8 cellular contexts compared by ENCODE assay signal in genomic region chr4:70544279-70544870, GRCh38. TPM values are rescaled to one million over a fixed set of nuclear protein-coding genes. Genes with fewer than 3 reads are reported as not detected.
DNase-seq lines count a peak whose midpoint lies in the region; ATAC-seq, FAIRE-seq and TF ChIP-seq lines count a peak whose summit lies in the region.

No MANE protein-coding gene starts in this region.

- no peak for TF ChIP-seq POLR2A in GM12878 (IDR thresholded peaks at IDR 0.05; ENCODE audit: low read depth, low read length)

- no peaks in the 10 kb centered on the region for H3K4me1 Mint-ChIP-seq in progenitor cell of endocrine pancreas (ENCODE audit: low read depth)

- no peak overlapping the region for H3K4me3 Mint-ChIP-seq in progenitor cell of endocrine pancreas (ENCODE audit: low read depth)

- no peaks in the 10 kb centered on the region for H3K27me3 Mint-ChIP-seq in progenitor cell of endocrine pancreas

- H3K9me3 ChIP-seq in cardiac muscle cell (ENCODE audit: low read depth) (no peaks in the 10 kb centered on the region), right cardiac atrium (ENCODE audit: control insufficient read depth, low read length) (no peaks in the 10 kb centered on the region), GM12878 (replicated peaks; ENCODE audit: control insufficient read depth, insufficient read depth, low read length) (no peaks in the 10 kb centered on the region)

- no peaks in the 10 kb centered on the region for H3K36me3 Mint-ChIP-seq in progenitor cell of endocrine pancreas (ENCODE audit: insufficient read depth)

- H3K9ac ChIP-seq in GM12878 (ENCODE audit: control insufficient read depth, insufficient read depth, low read length): no peak overlapping the region

- no peak overlapping the region for H3K27ac ChIP-seq in cardiac muscle cell
- no peak overlapping the region for H3K27ac ChIP-seq in right cardiac atrium (ENCODE audit: low read length)
- H3K27ac ChIP-seq in GM12878 (ENCODE audit: control insufficient read depth, insufficient read depth): no peak overlapping the region

- no peak for TF ChIP-seq EP300 in GM12878 (IDR thresholded peaks at IDR 0.05; ENCODE audit: borderline replicate concordance in 1 of 2, control insufficient read depth in 1 of 2, low read depth in 2 of 2, low read length in 2 of 2)

- H3K27me3 ChIP-seq in cardiac muscle cell (no peaks in the 10 kb centered on the region), right cardiac atrium (ENCODE audit: control insufficient read depth, insufficient read depth) (no peaks in the 10 kb centered on the region), GM12878 (replicated peaks in 1 of 2; ENCODE audit: control insufficient read depth in 2 of 2, insufficient read depth in 2 of 2, low read length in 1 of 2) (peaks cover 0 to 2% of the 10 kb centered on the region in 2 experiments; a peak in 2 of 4 replicates)

- H3K36me3 ChIP-seq in cardiac muscle cell (no peaks in the 10 kb centered on the region), GM12878 (ENCODE audit: control insufficient read depth in 2 of 2, insufficient read depth in 2 of 2, low read length in 1 of 2) (no peaks in the 10 kb centered on the region)

- H3K4me2 ChIP-seq in GM12878 (ENCODE audit: control insufficient read depth, insufficient read depth): no peak overlapping the region

- RAD21 ChIA-PET in GM12878 (lab: Charles Lee; ENCODE audit: unreplicated experiment): no interaction called here

- TF ChIP-seq CTCF in cardiac muscle cell (IDR thresholded peaks at IDR 0.05; ENCODE audit: low read depth, low read length): peak; percentile 62
- peak; percentile 45 to 60 (median 59) for TF ChIP-seq CTCF in GM12878 (IDR thresholded peaks at IDR 0.05 in 2 of 3, conservative IDR thresholded peaks at IDR 0.05 in 1 of 3; ENCODE audit: control insufficient read depth in 2 of 3, extremely low read depth in 1 of 3, insufficient read depth in 1 of 3, low read depth in 3 of 3, low read length in 3 of 3)
- peak; percentile 74 for TF ChIP-seq CTCF in progenitor cell of endocrine pancreas (IDR thresholded peaks at IDR 0.05; ENCODE audit: unreplicated experiment)

- no peaks in the 10 kb centered on the region for H3K9me3 Mint-ChIP-seq in progenitor cell of endocrine pancreas (ENCODE audit: low read depth)

- H3K27ac Mint-ChIP-seq in progenitor cell of endocrine pancreas: no peak overlapping the region

- intact Hi-C loops in right cardiac atrium (cut with DNase I) (no loop called here), GM12878 (cut with micrococcal nuclease; ENCODE audit: unreplicated experiment) (no loop called here)

- no peak for FAIRE-seq in GM12878 (lab: Jason Lieb, UNC)

- no peaks in the 10 kb centered on the region for H3K79me2 ChIP-seq in GM12878 (ENCODE audit: control insufficient read depth, insufficient read depth, low read length)

- SMC1A ChIA-PET in GM12878 (lab: Charles Lee; ENCODE audit: uncharacterized antibody, unreplicated experiment): no interaction called here

- CTCF ChIA-PET in GM12878 (lab: Yijun Ruan, JAX): no interaction called here

- no peak for ATAC-seq in right cardiac atrium
- ATAC-seq in HG03442 (IDR thresholded peaks at IDR 0.05; ENCODE audit: unreplicated experiment): peak; percentile 72
- ATAC-seq in GM12878: peak; percentile 73

- no TSS peak for BruUV-seq in GM12878 (replicated peaks; lab: Mats Ljungman, UMichigan)

- H4K20me1 ChIP-seq in GM12878 (ENCODE audit: control insufficient read depth, insufficient read depth): no peaks in the 10 kb centered on the region

- H2AFZ ChIP-seq in GM12878 (ENCODE audit: control insufficient read depth, low read depth, low read length): no peak overlapping the region

- H3K4me1 ChIP-seq in cardiac muscle cell (ENCODE audit: low read depth) (no peaks in the 10 kb centered on the region), right cardiac atrium (ENCODE audit: control insufficient read depth, insufficient read depth, low read length) (no peaks in the 10 kb centered on the region), GM12878 (ENCODE audit: control insufficient read depth, insufficient read depth, low read length) (no peaks in the 10 kb centered on the region)

- TF ChIP-seq RAD21 in GM12878 (IDR thresholded peaks at IDR 0.05; ENCODE audit: insufficient read depth, low read depth, low read length): 0 out of 2 replicates have a peak, but pooled peaks have one; percentile 25

- in situ Hi-C loops in GM12878 (cut with MboI): no loop called here

- POLR2A ChIA-PET in GM12878 (lab: Charles Lee): no interaction called here

- H3K4me3 ChIP-seq in cardiac muscle cell: no peak overlapping the region
- no peak overlapping the region for H3K4me3 ChIP-seq in right cardiac atrium (ENCODE audit: low read length)
- H3K4me3 ChIP-seq in GM12878: no peak overlapping the region

- DNase-seq in cardiac muscle cell (ENCODE audit: low read depth in 1 of 2, low spot score in 1 of 2) (peak; percentile 24 to 46), right cardiac atrium (no peak), GM12878 (ENCODE audit: low read depth, low spot score) (no peak), progenitor cell of endocrine pancreas (ENCODE audit: low spot score, unreplicated experiment) (no peak), putamen (ENCODE audit: low spot score) (no peak), NCI-H187 (lab: John Stamatoyannopoulos, UW) (no peak)
- DNase-seq in stimulated activated CD4-positive, alpha-beta T cell treated with anti-CD3 and anti-CD28 coated beads, Interleukin-12 subunit alpha, Interleukin-12 subunit beta, amount 100 ng/mL, for 4 hours: no peak

TF ChIP-seq in GM12878, 131 proteins besides CTCF, POLR2A, EP300 and RAD21 (continues in another document):
- TF ChIP-seq SMC3 (IDR thresholded peaks at IDR 0.05; ENCODE audit: borderline replicate concordance, low read length) (peak; percentile 16; the same call in 1 of the 2 replicates), CREM (IDR thresholded peaks at IDR 0.05; ENCODE audit: low read depth) (no peak)
- TF ChIP-seq, protein P1, sequence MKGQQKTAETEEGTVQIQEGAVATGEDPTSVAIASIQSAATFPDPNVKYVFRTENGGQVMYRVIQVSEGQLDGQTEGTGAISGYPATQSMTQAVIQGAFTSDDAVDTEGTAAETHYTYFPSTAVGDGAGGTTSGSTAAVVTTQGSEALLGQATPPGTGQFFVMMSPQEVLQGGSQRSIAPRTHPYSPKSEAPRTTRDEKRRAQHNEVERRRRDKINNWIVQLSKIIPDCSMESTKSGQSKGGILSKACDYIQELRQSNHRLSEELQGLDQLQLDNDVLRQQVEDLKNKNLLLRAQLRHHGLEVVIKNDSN (IDR thresholded peaks at IDR 0.05; ENCODE audit: borderline replicate concordance, extremely low read length, insufficient read depth, low read depth, low read length): no peak

RNA-seq across cellular contexts. Expression of gene AMTN, which starts 26.0 kb away (rescaled TPM):
- not detected in 2 replicates for total RNA-seq in cardiac muscle cell
- polyA plus RNA-seq in cardiac muscle cell: 0.53 TPM in 1 of 2 replicates, not detected in the other
- total RNA-seq in right cardiac atrium: not detected
- not detected for polyA plus RNA-seq in right cardiac atrium
- total RNA-seq in GM12878 (2013; cell fraction: nucleolus; rRNA removed): not detected in 2 replicates
- total RNA-seq in GM12878 (2014; rRNA removed): not detected in 2 replicates
- not detected in 2 replicates for total RNA-seq in GM12878 (2014; rRNA removed; fragmentation: Illumina TruSeq; extraction: Trizol)
- total RNA-seq in GM12878 (2021): not detected in 2 replicates
- not detected for polyA plus RNA-seq in GM12878 (2011; ENCODE audit: low read depth)
- polyA plus RNA-seq in GM12878 (2011; rRNA removed): not detected in 2 replicates
- polyA plus RNA-seq in GM12878 (2011; cell fraction: cytosol; rRNA removed): not detected in 2 replicates
- polyA plus RNA-seq in GM12878 (2011; cell fraction: nucleus; rRNA removed): not detected in 2 replicates
- not detected in 2 replicates for polyA plus RNA-seq in GM12878 (2012)
- not detected in 2 replicates for polyA plus RNA-seq in GM12878 (2014; fragmentation: Illumina TruSeq; extraction: Trizol)
- polyA plus RNA-seq in GM12878 (2014; fragmentation: Nextera tagmentation; extraction: Ambion mirVana): not detected
- not detected in 2 replicates for polyA plus RNA-seq in GM12878 (2014; rRNA removed)
- not detected for polyA plus RNA-seq in GM12878 (2016; fragmentation: Nextera tagmentation; extraction: Ambion mirVana)
- not detected in 2 replicates for polyA minus RNA-seq in GM12878 (2011; rRNA and poly(A)+ RNA removed)
- not detected in 2 replicates for polyA minus RNA-seq in GM12878 (2011; cell fraction: cytosol; rRNA and poly(A)+ RNA removed)
- polyA minus RNA-seq in GM12878 (2011; cell fraction: nucleus; rRNA and poly(A)+ RNA removed): not detected in 2 replicates
- total RNA-seq in progenitor cell of endocrine pancreas: not detected in 2 replicates

RNA-seq across cellular contexts. Expression of gene AMBN, which starts 47.7 kb away (rescaled TPM):
- total RNA-seq in cardiac muscle cell (not detected in 2 replicates), right cardiac atrium (not detected), GM12878 (2014; rRNA removed) (not detected in 2 replicates), GM12878 (2014; rRNA removed; fragmentation: Illumina TruSeq; extraction: Trizol) (not detected in 2 replicates), GM12878 (2021) (not detected in 2 replicates), progenitor cell of endocrine pancreas (not detected in 2 replicates)
- polyA plus RNA-seq in cardiac muscle cell (not detected in 2 replicates), right cardiac atrium (not detected), GM12878 (2011; rRNA removed) (not detected in 2 replicates), GM12878 (2014; fragmentation: Illumina TruSeq; extraction: Trizol) (not detected in 2 replicates), GM12878 (2014; fragmentation: Nextera tagmentation; extraction: Ambion mirVana) (under 1 TPM in 1 of 2 experiments, not detected in 1; 0.18 TPM), GM12878 (2014; rRNA removed) (not detected in 2 replicates), GM12878 (2016; fragmentation: Nextera tagmentation; extraction: Ambion mirVana) (not detected)
- total RNA-seq in GM12878 (2013; cell fraction: nucleolus; rRNA removed): not detected in 2 replicates
- not detected for polyA plus RNA-seq in GM12878 (2011; ENCODE audit: low read depth)
- not detected in 2 replicates for polyA plus RNA-seq in GM12878 (2011; cell fraction: cytosol; rRNA removed)
- polyA plus RNA-seq in GM12878 (2011; cell fraction: nucleus; rRNA removed): not detected in 2 replicates
- polyA plus RNA-seq in GM12878 (2012): not detected in 2 replicates
- not detected in 2 replicates for polyA minus RNA-seq in GM12878 (2011; rRNA and poly(A)+ RNA removed)
- polyA minus RNA-seq in GM12878 (2011; cell fraction: cytosol; rRNA and poly(A)+ RNA removed): not detected in 2 replicates
- not detected in 2 replicates for polyA minus RNA-seq in GM12878 (2011; cell fraction: nucleus; rRNA and poly(A)+ RNA removed)

Comparison
In these comparisons a context has a peak if more than half of its experiments do, and no peak if none do; other contexts are left out.
1. DNase-seq: peak in cardiac muscle cell (2 of 2); none in right cardiac atrium (0 of 3), GM12878 (single experiment), progenitor cell of endocrine pancreas (single experiment), stimulated activated CD4-positive, alpha-beta T cell treated with anti-CD3 and anti-CD28 coated beads, Interleukin-12 subunit alpha, Interleukin-12 subunit beta, amount 100 ng/mL, for 4 hours (single experiment), putamen (single experiment) and NCI-H187 (0 of 2).
2. ATAC-seq: peak in HG03442 (single experiment) and GM12878 (single experiment); none in right cardiac atrium (0 of 2).
3. Peak in every context shown above with its lines, with median percentiles within 50 percentile points of each other: CTCF ChIP-seq.